10 cellular contexts compared by ENCODE assay signal in the genomic region with DNA sequence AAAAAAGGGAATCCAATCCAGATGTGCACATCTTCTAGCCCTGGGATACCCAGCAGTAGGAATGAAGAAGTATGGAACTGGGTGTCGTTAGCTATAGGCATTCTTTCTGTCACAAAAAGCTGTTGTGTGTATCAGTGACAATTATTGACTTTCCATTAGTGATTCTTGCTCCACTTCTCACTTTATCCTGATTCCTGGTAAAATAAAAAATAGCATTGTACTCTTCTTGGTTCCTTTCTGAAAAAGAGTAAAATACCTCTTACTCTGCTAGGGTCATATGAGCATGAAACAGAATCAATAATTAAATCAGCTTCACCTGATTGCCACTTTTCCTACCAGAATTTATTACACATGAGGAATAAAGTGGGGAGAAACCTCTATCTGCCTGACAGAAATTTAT. TPM values are rescaled to one million over a fixed set of nuclear protein-coding genes. Genes with fewer than 3 reads are reported as not detected.
"Had no signal": no experiment of that assay in that cellular context is flagged by ENCODE, and none has a peak within 500 bp of the region (broad histone marks: within the 10 kb centered on the region; RNA-seq: fewer than 3 reads in every experiment).

A gene (minus strand): TSS at position 101 of the 400 bp plus-strand sequence. CDS start 0 bp downstream, at position 101.

- ATAC-seq: HepG2, K562 had no signal

- FAIRE-seq: HepG2, HTR-8/SVneo, K562 had no signal

- H3K27ac ChIP-seq: HL-60 had no signal

- H3K4me3 ChIP-seq: K562 had no signal

- DNase-seq: IMR-90, KBM-7, KG1 had no signal

RNA-seq across cellular contexts. Expression of the gene that starts here (rescaled TPM):
- total RNA-seq: HepG2, HT-29, HT1080, IMR-90, K562 had no signal
- polyA plus RNA-seq: HepG2, IgD-negative memory B cell, IMR-90, K562 had no signal
